21 cellular contexts compared by ENCODE assay signal in genomic region chr6:30077218-30077617, GRCh38. TPM values are rescaled to one million over a fixed set of nuclear protein-coding genes. Genes with fewer than 3 reads are reported as not detected.
DNase-seq lines count a peak whose midpoint lies in the region; ATAC-seq lines count a peak whose summit lies in the region.
"Had no signal": no experiment of that assay in that cellular context is flagged by ENCODE, and none has a peak within 500 bp of the region (broad histone marks: within the 10 kb centered on the region; RNA-seq: fewer than 3 reads in every experiment).

No MANE protein-coding gene starts in this region.

- H3K23ac ChIP-seq in trophoblast cell (ENCODE audit: low read length) = no peak overlapping the region

- H2AFZ ChIP-seq in trophoblast cell (ENCODE audit: insufficient read depth, low read length, poor library complexity) = no peak overlapping the region

- H3K36me3 Mint-ChIP-seq in activated CD4-positive, alpha-beta T cell treated with anti-CD3 and anti-CD28 coated beads, Interleukin-2, amount 10 ng/mL, durations not matched to agents 24 days and 14 days (ENCODE audit: low read depth) = peaks cover 6% of the 10 kb centered on the region
- H3K36me3 Mint-ChIP-seq in activated T-helper 1 cell treated with anti-CD3 and anti-CD28 coated beads, Interleukin-12 subunit alpha, Interleukin-12 subunit beta, Interleukin-2, Interleukin-4 antibody, amounts not matched to agents 30 ng/mL and 10 ng/mL and 1 ng/mL, durations not matched to agents 14 hours and 24 hours and 36 hours (ENCODE audit: low read depth) = peaks cover 7% of the 10 kb centered on the region

- H4K20me1 ChIP-seq in BLaER1 treated with 17β-estradiol and CSF1 and Interleukin-3, amounts not matched to agents 10 nM and 100 nM = peaks cover 0 to 37% (median 22%) of the 10 kb centered on the region in 11 experiments; a peak in 15 of 22 replicates

- no peak overlapping the region for H2AK5ac ChIP-seq in trophoblast cell (ENCODE audit: low read length)

- peaks cover 70% of the 10 kb centered on the region for H3K27me3 Mint-ChIP-seq in activated CD4-positive, alpha-beta T cell treated with anti-CD3 and anti-CD28 coated beads, Interleukin-2, amount 10 ng/mL, durations not matched to agents 24 days and 14 days
- peaks cover 80% of the 10 kb centered on the region for H3K27me3 Mint-ChIP-seq in activated T-helper 1 cell treated with anti-CD3 and anti-CD28 coated beads, Interleukin-12 subunit alpha, Interleukin-12 subunit beta, Interleukin-2, Interleukin-4 antibody, amounts not matched to agents 30 ng/mL and 10 ng/mL and 1 ng/mL, durations not matched to agents 14 hours and 24 hours and 36 hours (ENCODE audit: insufficient read depth)

- H3K4me1 Mint-ChIP-seq in activated CD4-positive, alpha-beta T cell treated with anti-CD3 and anti-CD28 coated beads, Interleukin-2, amount 10 ng/mL, durations not matched to agents 24 days and 14 days = peaks cover 25% of the 10 kb centered on the region
- peaks cover 31% of the 10 kb centered on the region for H3K4me1 Mint-ChIP-seq in activated T-helper 1 cell treated with anti-CD3 and anti-CD28 coated beads, Interleukin-12 subunit alpha, Interleukin-12 subunit beta, Interleukin-2, Interleukin-4 antibody, amounts not matched to agents 30 ng/mL and 10 ng/mL and 1 ng/mL, durations not matched to agents 14 hours and 24 hours and 36 hours (ENCODE audit: low read depth)

- peak overlapping the region; percentile 23 to 87 (median 63) for H3K4me2 ChIP-seq in BLaER1 treated with 17β-estradiol and CSF1 and Interleukin-3, amounts not matched to agents 10 nM and 100 nM
- H3K4me2 ChIP-seq in trophoblast cell (ENCODE audit: low read length) = no peak overlapping the region

- no peaks in the 10 kb centered on the region for H3K9me3 Mint-ChIP-seq in activated CD4-positive, alpha-beta T cell treated with anti-CD3 and anti-CD28 coated beads, Interleukin-2, amount 10 ng/mL, durations not matched to agents 24 days and 14 days
- no peaks in the 10 kb centered on the region for H3K9me3 Mint-ChIP-seq in activated T-helper 1 cell treated with anti-CD3 and anti-CD28 coated beads, Interleukin-12 subunit alpha, Interleukin-12 subunit beta, Interleukin-2, Interleukin-4 antibody, amounts not matched to agents 30 ng/mL and 10 ng/mL and 1 ng/mL, durations not matched to agents 14 hours and 24 hours and 36 hours

- no peak overlapping the region for H4K8ac ChIP-seq in trophoblast cell (ENCODE audit: low read depth, low read length)

- peak overlapping the region; percentile 19 for H3K4me3 Mint-ChIP-seq in activated CD4-positive, alpha-beta T cell treated with anti-CD3 and anti-CD28 coated beads, Interleukin-2, amount 10 ng/mL, durations not matched to agents 24 days and 14 days
- H3K4me3 Mint-ChIP-seq in activated T-helper 1 cell treated with anti-CD3 and anti-CD28 coated beads, Interleukin-12 subunit alpha, Interleukin-12 subunit beta, Interleukin-2, Interleukin-4 antibody, amounts not matched to agents 30 ng/mL and 10 ng/mL and 1 ng/mL, durations not matched to agents 14 hours and 24 hours and 36 hours = peak overlapping the region; percentile 2

- H2BK12ac ChIP-seq in trophoblast cell (ENCODE audit: low read length) = no peak overlapping the region

- no CpG with 5 or more reads among the region's 4 CpGs for WGBS in trophoblast cell (ENCODE audit: extremely low coverage, insufficient coverage, insufficient read length)

- H3K4ac ChIP-seq in trophoblast cell (ENCODE audit: low read depth, low read length) = no peak overlapping the region

- H4K91ac ChIP-seq in trophoblast cell (ENCODE audit: low read depth, low read length) = no peak overlapping the region

- no peak overlapping the region for H3K14ac ChIP-seq in trophoblast cell (ENCODE audit: low read length)

- no peak overlapping the region for H3K4me3 ChIP-seq in BLaER1 treated with 17β-estradiol and CSF1 and Interleukin-3, amounts not matched to agents 10 nM and 100 nM
- H3K4me3 ChIP-seq in trophoblast cell (ENCODE audit: low read depth, low read length) = no peak overlapping the region
- H3K4me3 ChIP-seq: SJSA1 had no signal

- no peak overlapping the region for H4K12ac ChIP-seq in trophoblast cell (ENCODE audit: low read depth, low read length)

- peaks cover 60 to 75% (median 70%) of the 10 kb centered on the region in 11 experiments for H3K27me3 ChIP-seq in BLaER1 treated with 17β-estradiol and CSF1 and Interleukin-3, amounts not matched to agents 10 nM and 100 nM
- H3K27me3 ChIP-seq in trophoblast cell (ENCODE audit: insufficient read depth, low read length) = peaks cover 48% of the 10 kb centered on the region

- no peak for ATAC-seq in left colon
- ATAC-seq: HepG2, Panc1 had no signal

- in situ Hi-C loops in G401 (cut with HindIII; ENCODE audit: low sequenced_read_pairs) = no loop called here

- peak; percentile 67 for DNase-seq in activated CD4-positive, alpha-beta T cell treated with anti-CD3 and anti-CD28 coated beads, Interleukin-2, amount 10 ng/mL, durations not matched to agents 24 days and 14 days
- DNase-seq in activated CD4-positive, alpha-beta T cell treated with anti-CD3 and anti-CD28 coated beads, Interleukin-2, amount 50 U/mL, for 48 hours = no peak
- DNase-seq in activated T-helper 1 cell treated with anti-CD3 and anti-CD28 coated beads, Interleukin-12 subunit alpha, Interleukin-12 subunit beta, Interleukin-2, Interleukin-4 antibody, amounts not matched to agents 30 ng/mL and 10 ng/mL and 1 ng/mL, durations not matched to agents 14 hours and 24 hours and 36 hours (ENCODE audit: low spot score) = no peak
- DNase-seq in G401 (ENCODE audit: low spot score) (no peak), left colon (no peak), trophoblast cell (no peak)
- DNase-seq: 8988T, GOT3, HCEC 1CT, KG1, NCI-H1105, NCI-H2029 treated with DMSO at 0.1 percent for 48 hours, NCI-H226, NCI-H510A treated with DMSO at 0.1 percent for 48 hours, NCI-H748 treated with DMSO at 0.1 percent for 48 hours had no signal

- no peak overlapping the region for H3K9ac ChIP-seq in BLaER1 treated with 17β-estradiol and CSF1 and Interleukin-3, amounts not matched to agents 10 nM and 100 nM
- H3K9ac ChIP-seq in trophoblast cell (ENCODE audit: low read length) = no peak overlapping the region

- no peak overlapping the region for H3K27ac Mint-ChIP-seq in activated CD4-positive, alpha-beta T cell treated with anti-CD3 and anti-CD28 coated beads, Interleukin-2, amount 10 ng/mL, durations not matched to agents 24 days and 14 days
- H3K27ac Mint-ChIP-seq in activated T-helper 1 cell treated with anti-CD3 and anti-CD28 coated beads, Interleukin-12 subunit alpha, Interleukin-12 subunit beta, Interleukin-2, Interleukin-4 antibody, amounts not matched to agents 30 ng/mL and 10 ng/mL and 1 ng/mL, durations not matched to agents 14 hours and 24 hours and 36 hours = no peak overlapping the region

- peaks cover 0 to 13% (median 0%) of the 10 kb centered on the region in 11 experiments; a peak in 3 of 22 replicates for H3K36me3 ChIP-seq in BLaER1 treated with 17β-estradiol and CSF1 and Interleukin-3, amounts not matched to agents 10 nM and 100 nM
- H3K36me3 ChIP-seq in KOPT-K1 (ENCODE audit: insufficient read depth, low read length) (no peaks in the 10 kb centered on the region), trophoblast cell (ENCODE audit: control insufficient read depth in 1 of 2, insufficient read depth in 2 of 2, low read length in 2 of 2) (no peaks in the 10 kb centered on the region)
- H3K36me3 ChIP-seq: SJSA1 had no signal

- 0 out of 22 replicates have a peak, but pooled peaks cover 0 to 2% (median 0%) of the 10 kb centered on the region in 11 experiments for H3K9me3 ChIP-seq in BLaER1 treated with 17β-estradiol and CSF1 and Interleukin-3, amounts not matched to agents 10 nM and 100 nM (replicated peaks in 1 of 11)
- no peaks in the 10 kb centered on the region for H3K9me3 ChIP-seq in KOPT-K1 (ENCODE audit: insufficient read depth, low read length, poor library complexity, severe bottlenecking)
- H3K9me3 ChIP-seq in trophoblast cell (ENCODE audit: insufficient read depth, low read depth, low read length) = peaks cover 2% of the 10 kb centered on the region
- H3K9me3 ChIP-seq: SJSA1 had no signal

- intact Hi-C loops in activated CD4-positive, alpha-beta T cell treated with anti-CD3 and anti-CD28 coated beads, Interleukin-2, amount 10 ng/mL, durations not matched to agents 24 days and 14 days (cut with micrococcal nuclease) = loop anchor here (2.0 kb wide), 1 partner anchor 26 kb away; no protein-coding TSS in a partner anchor
- intact Hi-C loops in activated T-helper 1 cell treated with anti-CD3 and anti-CD28 coated beads, Interleukin-12 subunit alpha, Interleukin-12 subunit beta, Interleukin-2, Interleukin-4 antibody, amounts not matched to agents 30 ng/mL and 10 ng/mL and 1 ng/mL, durations not matched to agents 14 hours and 24 hours and 36 hours (cut with micrococcal nuclease) = no loop called here
- intact Hi-C loops in left colon (cut with DNase I, micrococcal nuclease) = no loop called here

- no peak overlapping the region for H2BK5ac ChIP-seq in trophoblast cell (ENCODE audit: low read depth, low read length, poor library complexity)

- no peaks in the 10 kb centered on the region for H3K79me1 ChIP-seq in trophoblast cell (ENCODE audit: low read length)

- no peak overlapping the region for H3K27ac ChIP-seq in BLaER1 treated with 17β-estradiol and CSF1 and Interleukin-3, amounts not matched to agents 10 nM and 100 nM
- peak overlapping the region; percentile 23 for H3K27ac ChIP-seq in KOPT-K1 (ENCODE audit: low read depth, low read length, poor library complexity, severe bottlenecking)
- no peak overlapping the region for H3K27ac ChIP-seq in trophoblast cell (ENCODE audit: low read depth, low read length)
- H3K27ac ChIP-seq: C4-2B, SJSA1 had no signal

- no peak overlapping the region for H2BK120ac ChIP-seq in trophoblast cell (ENCODE audit: insufficient read depth, low read length, poor library complexity)

- H3K18ac ChIP-seq in trophoblast cell (ENCODE audit: low read length) = no peak overlapping the region

- no peaks in the 10 kb centered on the region for H3K79me2 ChIP-seq in trophoblast cell (ENCODE audit: control insufficient read depth, insufficient read depth, low read length, poor library complexity)

- peaks cover 27 to 40% (median 35%) of the 10 kb centered on the region in 10 experiments for H3K4me1 ChIP-seq in BLaER1 treated with 17β-estradiol and CSF1 and Interleukin-3, amounts not matched to agents 10 nM and 100 nM
- H3K4me1 ChIP-seq in trophoblast cell (ENCODE audit: control insufficient read depth in 1 of 2, insufficient read depth in 2 of 2, low read length in 2 of 2) = peaks cover 11 to 12% of the 10 kb centered on the region in 2 experiments

RNA-seq across cellular contexts. Expression of gene RNF39, which starts 1.6 kb away (rescaled TPM):
- total RNA-seq in activated CD4-positive, alpha-beta T cell treated with anti-CD3 and anti-CD28 coated beads, Interleukin-2, amount 10 ng/mL, durations not matched to agents 24 days and 14 days = not detected in 2 replicates
- total RNA-seq in activated T-helper 1 cell treated with anti-CD3 and anti-CD28 coated beads, Interleukin-12 subunit alpha, Interleukin-12 subunit beta, Interleukin-2, Interleukin-4 antibody, amounts not matched to agents 30 ng/mL and 10 ng/mL and 1 ng/mL, durations not matched to agents 14 hours and 24 hours and 36 hours = not detected in 2 replicates
- total RNA-seq in G401 (2014; rRNA removed; shearing (Covaris generic)) = not detected in 2 replicates
- total RNA-seq in left colon = under 1 TPM in 1 of 2 donors, not detected in 1; 0.58 TPM
- 0.03 TPM in 1 of 2 replicates, not detected in the other for polyA plus RNA-seq in trophoblast cell (2013)
- total RNA-seq: SJSA1 had no signal

RNA-seq across cellular contexts. Expression of gene PPP1R11, which starts 10.2 kb away (rescaled TPM):
- total RNA-seq in activated CD4-positive, alpha-beta T cell treated with anti-CD3 and anti-CD28 coated beads, Interleukin-2, amount 10 ng/mL, durations not matched to agents 24 days and 14 days = 60.9 and 61.1 TPM in 2 replicates
- total RNA-seq in activated T-helper 1 cell treated with anti-CD3 and anti-CD28 coated beads, Interleukin-12 subunit alpha, Interleukin-12 subunit beta, Interleukin-2, Interleukin-4 antibody, amounts not matched to agents 30 ng/mL and 10 ng/mL and 1 ng/mL, durations not matched to agents 14 hours and 24 hours and 36 hours = 69.8 and 71.0 TPM in 2 replicates
- total RNA-seq in G401 (2014; rRNA removed; shearing (Covaris generic)) = 18.6 and 29.3 TPM in 2 replicates
- 10 to 100 TPM; 89.5 to 92.9 TPM for total RNA-seq in left colon
- 44.8 and 45.9 TPM in 2 replicates for polyA plus RNA-seq in trophoblast cell (2013)

RNA-seq across cellular contexts. Expression of gene POLR1H, which starts 16.2 kb away (rescaled TPM):
- total RNA-seq in activated CD4-positive, alpha-beta T cell treated with anti-CD3 and anti-CD28 coated beads, Interleukin-2, amount 10 ng/mL, durations not matched to agents 24 days and 14 days = 85.6 and 87.0 TPM in 2 replicates
- 79.7 and 82.7 TPM in 2 replicates for total RNA-seq in activated T-helper 1 cell treated with anti-CD3 and anti-CD28 coated beads, Interleukin-12 subunit alpha, Interleukin-12 subunit beta, Interleukin-2, Interleukin-4 antibody, amounts not matched to agents 30 ng/mL and 10 ng/mL and 1 ng/mL, durations not matched to agents 14 hours and 24 hours and 36 hours
- 48.2 and 50.3 TPM in 2 replicates for total RNA-seq in G401 (2014; rRNA removed; shearing (Covaris generic))
- total RNA-seq in left colon = 10 to 100 TPM; 25.6 to 26.2 TPM
- 29.1 and 29.2 TPM in 2 replicates for polyA plus RNA-seq in trophoblast cell (2013)

RNA-seq across cellular contexts. Expression of gene TRIM31, which starts 35.7 kb away (rescaled TPM):
- 0.09 TPM in 1 of 2 replicates, not detected in the other for total RNA-seq in activated CD4-positive, alpha-beta T cell treated with anti-CD3 and anti-CD28 coated beads, Interleukin-2, amount 10 ng/mL, durations not matched to agents 24 days and 14 days
- total RNA-seq in activated T-helper 1 cell treated with anti-CD3 and anti-CD28 coated beads, Interleukin-12 subunit alpha, Interleukin-12 subunit beta, Interleukin-2, Interleukin-4 antibody, amounts not matched to agents 30 ng/mL and 10 ng/mL and 1 ng/mL, durations not matched to agents 14 hours and 24 hours and 36 hours = not detected in 2 replicates
- total RNA-seq in G401 (2014; rRNA removed; shearing (Covaris generic)) = not detected in 2 replicates
- total RNA-seq in left colon = 100 to 1,000 TPM in 1 of 2 donors, 10 to 100 TPM in 1; 80.0 to 278 TPM
- polyA plus RNA-seq in trophoblast cell (2013) = not detected in 2 replicates
- total RNA-seq: SJSA1 had no signal

RNA-seq across cellular contexts. Expression of gene TRIM40, which starts 58.7 kb away (rescaled TPM):
- not detected in 2 replicates for total RNA-seq in activated CD4-positive, alpha-beta T cell treated with anti-CD3 and anti-CD28 coated beads, Interleukin-2, amount 10 ng/mL, durations not matched to agents 24 days and 14 days
- not detected in 2 replicates for total RNA-seq in activated T-helper 1 cell treated with anti-CD3 and anti-CD28 coated beads, Interleukin-12 subunit alpha, Interleukin-12 subunit beta, Interleukin-2, Interleukin-4 antibody, amounts not matched to agents 30 ng/mL and 10 ng/mL and 1 ng/mL, durations not matched to agents 14 hours and 24 hours and 36 hours
- not detected in 2 replicates for total RNA-seq in G401 (2014; rRNA removed; shearing (Covaris generic))
- total RNA-seq in left colon = 10 to 100 TPM; 13.2 to 30.7 TPM
- not detected in 2 replicates for polyA plus RNA-seq in trophoblast cell (2013)
- total RNA-seq: HepG2, SJSA1 had no signal
